ENCODE assay signal across 8 cellular contexts in genomic region chr2:127083819-127084503, GRCh38. TPM values are rescaled to one million over a fixed set of nuclear protein-coding genes. Genes with fewer than 3 reads are reported as not detected.
DNase-seq lines count a peak whose midpoint lies in the region; ATAC-seq and TF ChIP-seq lines count a peak whose summit lies in the region.

No MANE protein-coding gene starts in this region.

- peak overlapping the region; percentile 95 for H3K27ac Mint-ChIP-seq in activated CD8-positive, alpha-beta T cell treated with anti-CD3 and anti-CD28 coated beads for 36 hours

- no peak overlapping the region for H3K4me3 Mint-ChIP-seq in activated CD8-positive, alpha-beta T cell treated with anti-CD3 and anti-CD28 coated beads for 36 hours

- no peak for ATAC-seq in activated CD8-positive, alpha-beta T cell treated with anti-CD3 and anti-CD28 coated beads for 36 hours
- ATAC-seq in heart right ventricle (peak in 4 of 8 donors; percentile 34 to 54 (median 39)), sciatic nerve (peak; percentile 81), HG02759 (IDR thresholded peaks at IDR 0.05; ENCODE audit: unreplicated experiment) (no peak)

- intact Hi-C loops in activated CD8-positive, alpha-beta T cell treated with anti-CD3 and anti-CD28 coated beads for 36 hours (cut with micrococcal nuclease): no loop called here
- intact Hi-C loops in heart right ventricle (cut with DNase I) (no loop called here), sciatic nerve (cut with DNase I) (no loop called here)

- H3K27me3 Mint-ChIP-seq in activated CD8-positive, alpha-beta T cell treated with anti-CD3 and anti-CD28 coated beads for 36 hours: no peaks in the 10 kb centered on the region

- in situ Hi-C loops in GM13977 (cut with MboI; ENCODE audit: low pct_unique_long_range_greater_than_20kb, low sequenced_read_pairs, unreplicated experiment): no loop called here

- peaks cover 64% of the 10 kb centered on the region for H3K4me1 Mint-ChIP-seq in activated CD8-positive, alpha-beta T cell treated with anti-CD3 and anti-CD28 coated beads for 36 hours (ENCODE audit: low read depth)

- 71 to 72% methylated on average over 21 of the region's 21 CpGs for WGBS in heart right ventricle, 2 donors

- CTCF ChIA-PET in activated CD8-positive, alpha-beta T cell treated with anti-CD3 and anti-CD28 coated beads for 36 hours (lab: Charles Lee): interaction anchor here (2.2 kb wide), 1 partner anchor 16 kb away, joined by 15 read pairs; no protein-coding TSS in a partner anchor

- peak; percentile 83 for DNase-seq in EL
- no peak for DNase-seq in activated CD8-positive, alpha-beta T cell treated with anti-CD3 and anti-CD28 coated beads for 36 hours
- DNase-seq in heart right ventricle: peak; percentile 46 to 59
- DNase-seq in sciatic nerve (ENCODE audit: low spot score): peak; percentile 90
- DNase-seq in NCI-H69 (lab: John Stamatoyannopoulos, UW): no peak
- DNase-seq in GM13977 (ENCODE audit: low spot score): no peak
- no peak for DNase-seq in WERI-Rb-1

- no peak for TF ChIP-seq CTCF in activated CD8-positive, alpha-beta T cell treated with anti-CD3 and anti-CD28 coated beads for 36 hours (IDR thresholded peaks at IDR 0.05)
- TF ChIP-seq CTCF in heart right ventricle (IDR thresholded peaks at IDR 0.05) (no peak), GM13977 (IDR thresholded peaks at IDR 0.05; ENCODE audit: extremely low read depth, insufficient read depth, missing control alignments) (no peak), WERI-Rb-1 (IDR thresholded peaks at IDR 0.05; ENCODE audit: low read depth, low read length) (no peak)

- H3K27me3 ChIP-seq in heart right ventricle (no peaks in the 10 kb centered on the region), WERI-Rb-1 (ENCODE audit: insufficient read depth, low read depth, severe bottlenecking) (no peaks in the 10 kb centered on the region)

- no peaks in the 10 kb centered on the region for H3K9me3 ChIP-seq in heart right ventricle
- H3K9me3 ChIP-seq in WERI-Rb-1 (ENCODE audit: severe bottlenecking): no peaks in the 10 kb centered on the region

- H3K36me3 ChIP-seq in heart right ventricle (no peaks in the 10 kb centered on the region), WERI-Rb-1 (peaks cover 26% of the 10 kb centered on the region)

- peaks cover 9% of the 10 kb centered on the region for H3K36me3 Mint-ChIP-seq in activated CD8-positive, alpha-beta T cell treated with anti-CD3 and anti-CD28 coated beads for 36 hours (ENCODE audit: low read depth)

- H3K9me3 Mint-ChIP-seq in activated CD8-positive, alpha-beta T cell treated with anti-CD3 and anti-CD28 coated beads for 36 hours: no peaks in the 10 kb centered on the region

- peaks cover 8 to 87% (median 50%) of the 10 kb centered on the region in 9 donors for H3K4me1 ChIP-seq in heart right ventricle

- POLR2A ChIA-PET in activated CD8-positive, alpha-beta T cell treated with anti-CD3 and anti-CD28 coated beads for 36 hours (lab: Charles Lee): interaction anchor here (1.0 kb wide), 1 partner anchor 13 kb away, joined by 3 read pairs; no protein-coding TSS in a partner anchor

- H3K27ac ChIP-seq in heart right ventricle: peak overlapping the region in 6 of 10 donors; percentile 9 to 85 (median 51)
- no peak overlapping the region; the same call in 1 of the 2 replicates for H3K27ac ChIP-seq in WERI-Rb-1

- no peak overlapping the region for H3K4me3 ChIP-seq in heart right ventricle
- no peak overlapping the region for H3K4me3 ChIP-seq in WERI-Rb-1 (ENCODE audit: low read depth, low read length)

RNA-seq across cellular contexts. Expression of gene BIN1, which starts 23.0 kb away (rescaled TPM):
- 100 to 1,000 TPM in 1 of 2 experiments, 10 to 100 TPM in 1; 95.2 to 102 TPM for total RNA-seq in activated CD8-positive, alpha-beta T cell treated with anti-CD3 and anti-CD28 coated beads for 36 hours
- total RNA-seq in heart right ventricle (10 to 100 TPM; 11.9 to 21.7 (median 16.5) TPM), sciatic nerve (62.8 TPM)
- 10 to 100 TPM in 1 of 2 donors, 1 to 10 TPM in 1; 8.4 to 10.9 TPM for polyA plus RNA-seq in heart right ventricle

Comparison
In these comparisons a context has a peak if more than half of its experiments do, and no peak if none do; other contexts are left out.
1. DNase-seq: peak in EL (single experiment), heart right ventricle (2 of 2) and sciatic nerve (single experiment); none in activated CD8-positive, alpha-beta T cell treated with anti-CD3 and anti-CD28 coated beads for 36 hours (single experiment), NCI-H69 (single experiment), GM13977 (single experiment) and WERI-Rb-1 (single experiment).